25 cellular contexts compared by ENCODE assay signal in genomic region chr6:83053678-83054077, GRCh38.
"Had no signal": no experiment of that assay in that cellular context is flagged by ENCODE, and none has a peak within 500 bp of the region (broad histone marks: within the 10 kb centered on the region; RNA-seq: fewer than 3 reads in every experiment).

No MANE protein-coding gene starts in this region.

- H3K4me3 ChIP-seq: left ventricle myocardium inferior, lung, mucosa of descending colon, pancreas, prostate gland, skin epidermis, tibial nerve, uterus had no signal

- H3K4me1 Mint-ChIP-seq: stimulated activated naive CD8-positive, alpha-beta T cell treated with anti-CD3 and anti-CD28 coated beads, Interleukin-15, amount 100 ng/mL, for 72 hours had no signal

- H3K27me3 Mint-ChIP-seq: naive thymus-derived CD4-positive, alpha-beta T cell; natural killer cell treated with Interleukin-12 subunit alpha and Interleukin-12 subunit beta and Interleukin-15 and Interleukin-18, amount 100 ng/mL, for 72 hours; stimulated activated memory B cell treated with anti-CD40 and anti-IgM and Interleukin-4, amounts not matched to agents 10 μg/mL and 1 μg/mL and 100 μg/mL, for 72 hours; stimulated activated naive CD8-positive, alpha-beta T cell treated with anti-CD3 and anti-CD28 coated beads, Interleukin-15, amount 100 ng/mL, for 72 hours; type B pancreatic cell had no signal

- DNase-seq: islet precursor cell; left ventricle myocardium inferior; midbrain; mucosa of descending colon; naive thymus-derived CD4-positive, alpha-beta T cell; nucleus accumbens; pancreas; posterior cingulate gyrus; retina; right cardiac atrium; stimulated activated CD4-positive, alpha-beta T cell treated with anti-CD3 and anti-CD28 coated beads, Interleukin-12 subunit alpha, Interleukin-12 subunit beta, amount 100 ng/mL, for 4 hours; stimulated activated CD4-positive, alpha-beta T cell treated with anti-CD3 and anti-CD28 coated beads, Interleukin-15, amount 100 ng/mL, for 24 hours; stimulated activated CD4-positive, alpha-beta T cell treated with anti-CD3 and anti-CD28 coated beads, Interleukin-4, amount 100 ng/mL, for 24 hours; stimulated activated naive CD4-positive, alpha-beta T cell treated with Interleukin-2 at 50 U/mL for 16 hours; stimulated activated naive CD8-positive, alpha-beta T cell treated with anti-CD3 and anti-CD28 coated beads, Interleukin-15, amount 100 ng/mL, for 72 hours; substantia nigra; uterus had no signal

- H3K4me3 Mint-ChIP-seq: naive thymus-derived CD4-positive, alpha-beta T cell; natural killer cell treated with Interleukin-12 subunit alpha and Interleukin-12 subunit beta and Interleukin-15 and Interleukin-18, amount 100 ng/mL, for 72 hours; stimulated activated memory B cell treated with anti-CD40 and anti-IgM and Interleukin-4, amounts not matched to agents 10 μg/mL and 1 μg/mL and 100 μg/mL, for 72 hours; stimulated activated naive CD8-positive, alpha-beta T cell treated with anti-CD3 and anti-CD28 coated beads, Interleukin-15, amount 100 ng/mL, for 72 hours; type B pancreatic cell had no signal

- H3K9me3 ChIP-seq: left ventricle myocardium inferior, mucosa of descending colon, pancreas, prostate gland, tibial nerve, uterus had no signal

- H3K36me3 ChIP-seq: pancreas, prostate gland, uterus had no signal

- H3K27me3 ChIP-seq: pancreas, tibial nerve, uterus had no signal

- ATAC-seq: mucosa of descending colon; naive thymus-derived CD4-positive, alpha-beta T cell; natural killer cell treated with Interleukin-12 subunit alpha and Interleukin-12 subunit beta and Interleukin-15 and Interleukin-18, amount 100 ng/mL, for 72 hours; pancreas; right cardiac atrium; sciatic nerve; stimulated activated memory B cell treated with anti-CD40 and anti-IgM and Interleukin-4, amounts not matched to agents 10 μg/mL and 1 μg/mL and 100 μg/mL, for 72 hours; stimulated activated naive CD8-positive, alpha-beta T cell treated with anti-CD3 and anti-CD28 coated beads, Interleukin-15, amount 100 ng/mL, for 72 hours had no signal

- FAIRE-seq: pancreas had no signal

- H3K27ac Mint-ChIP-seq: naive thymus-derived CD4-positive, alpha-beta T cell; natural killer cell treated with Interleukin-12 subunit alpha and Interleukin-12 subunit beta and Interleukin-15 and Interleukin-18, amount 100 ng/mL, for 72 hours; stimulated activated memory B cell treated with anti-CD40 and anti-IgM and Interleukin-4, amounts not matched to agents 10 μg/mL and 1 μg/mL and 100 μg/mL, for 72 hours; type B pancreatic cell had no signal

- H3K9me3 Mint-ChIP-seq: naive thymus-derived CD4-positive, alpha-beta T cell; natural killer cell treated with Interleukin-12 subunit alpha and Interleukin-12 subunit beta and Interleukin-15 and Interleukin-18, amount 100 ng/mL, for 72 hours; stimulated activated memory B cell treated with anti-CD40 and anti-IgM and Interleukin-4, amounts not matched to agents 10 μg/mL and 1 μg/mL and 100 μg/mL, for 72 hours; stimulated activated naive CD8-positive, alpha-beta T cell treated with anti-CD3 and anti-CD28 coated beads, Interleukin-15, amount 100 ng/mL, for 72 hours; type B pancreatic cell had no signal

- H3K27ac ChIP-seq: left ventricle myocardium inferior, pancreas, prostate gland, skin epidermis, tibial nerve, uterus had no signal

- H3K4me1 ChIP-seq: pancreas, prostate gland, uterus had no signal
